Comparison of ENCODE assay signal across 1 cellular context in genomic region chr20:5626603-5627002, GRCh38.
TF ChIP-seq lines count a peak whose summit lies in the region.

No MANE protein-coding gene starts in this region.

TF ChIP-seq in IMR-90, 13 proteins besides CTCF, POLR2A, EP300 and RAD21 (continued from another document):
- no peak for TF ChIP-seq USF2 (IDR thresholded peaks at IDR 0.05; ENCODE audit: low read depth, low read length)
- TF ChIP-seq SMC3 (IDR thresholded peaks at IDR 0.05; ENCODE audit: low read depth, low read length) = no peak
- TF ChIP-seq BHLHE40 (IDR thresholded peaks at IDR 0.05; ENCODE audit: low read depth, low read length) = no peak
- TF ChIP-seq MXI1 (IDR thresholded peaks at IDR 0.05; ENCODE audit: borderline replicate concordance, low read depth, low read length) = no peak
- TF ChIP-seq MAZ (IDR thresholded peaks at IDR 0.05; ENCODE audit: borderline replicate concordance, low read depth, low read length) = no peak
